Comparison of ENCODE assay signal across 1 cellular context in the genomic region with DNA sequence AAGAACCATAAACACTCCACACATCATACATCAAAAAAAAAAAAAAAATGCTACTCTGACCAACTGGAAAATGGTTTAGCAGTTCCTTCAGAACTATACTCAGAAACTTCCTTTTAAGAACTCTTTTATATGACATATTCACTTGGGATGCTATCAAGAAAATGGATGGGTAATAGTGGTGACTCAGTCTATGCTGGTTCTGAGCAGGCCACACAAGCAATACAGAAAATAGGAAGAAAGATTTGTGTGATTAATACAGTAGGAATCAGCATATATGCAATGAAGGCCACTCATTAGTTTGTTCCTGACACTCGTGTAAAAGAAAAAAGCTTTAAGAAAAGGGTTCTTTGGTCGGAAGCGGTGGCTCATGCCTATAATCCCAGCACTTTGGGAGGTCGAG.
TF ChIP-seq lines count a peak whose summit lies in the region.

No MANE protein-coding gene starts in this region.

TF ChIP-seq in SK-N-SH treated with all-trans-retinoic acid at 6 μM for 48 hours, 23 proteins besides CTCF, POLR2A, EP300 and RAD21 (continued from another document):
- TF ChIP-seq, protein P1, sequence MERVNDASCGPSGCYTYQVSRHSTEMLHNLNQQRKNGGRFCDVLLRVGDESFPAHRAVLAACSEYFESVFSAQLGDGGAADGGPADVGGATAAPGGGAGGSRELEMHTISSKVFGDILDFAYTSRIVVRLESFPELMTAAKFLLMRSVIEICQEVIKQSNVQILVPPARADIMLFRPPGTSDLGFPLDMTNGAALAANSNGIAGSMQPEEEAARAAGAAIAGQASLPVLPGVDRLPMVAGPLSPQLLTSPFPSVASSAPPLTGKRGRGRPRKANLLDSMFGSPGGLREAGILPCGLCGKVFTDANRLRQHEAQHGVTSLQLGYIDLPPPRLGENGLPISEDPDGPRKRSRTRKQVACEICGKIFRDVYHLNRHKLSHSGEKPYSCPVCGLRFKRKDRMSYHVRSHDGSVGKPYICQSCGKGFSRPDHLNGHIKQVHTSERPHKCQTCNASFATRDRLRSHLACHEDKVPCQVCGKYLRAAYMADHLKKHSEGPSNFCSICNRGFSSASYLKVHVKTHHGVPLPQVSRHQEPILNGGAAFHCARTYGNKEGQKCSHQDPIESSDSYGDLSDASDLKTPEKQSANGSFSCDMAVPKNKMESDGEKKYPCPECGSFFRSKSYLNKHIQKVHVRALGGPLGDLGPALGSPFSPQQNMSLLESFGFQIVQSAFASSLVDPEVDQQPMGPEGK (CRISPR knock-in tag; IDR thresholded peaks at IDR 0.05; ENCODE audit: borderline replicate concordance) = no peak
- TF ChIP-seq SNAI2 (CRISPR knock-in tag; IDR thresholded peaks at IDR 0.05) (no peak), ZNF565 (CRISPR knock-in tag; conservative IDR thresholded peaks at IDR 0.05; ENCODE audit: low read depth) (no peak), RARB (CRISPR knock-in tag; IDR thresholded peaks at IDR 0.05) (no peak), ARNTL (CRISPR knock-in tag; IDR thresholded peaks at IDR 0.05; ENCODE audit: borderline replicate concordance, low read depth) (no peak)
